ENCODE assay signal across 26 cellular contexts in genomic region chr9:64061013-64061627, GRCh38.
"Had no signal": no experiment of that assay in that cellular context is flagged by ENCODE, and none has a peak within 500 bp of the region (broad histone marks: within the 10 kb centered on the region; RNA-seq: fewer than 3 reads in every experiment).

No MANE protein-coding gene starts in this region.

- H3K9me3 ChIP-seq: Peyer's patch, SJSA1 had no signal

- H3K36me3 ChIP-seq: Peyer's patch, SJSA1 had no signal

- H3K27ac ChIP-seq: Peyer's patch, SJSA1 had no signal

- H3K4me3 ChIP-seq: Peyer's patch, SJSA1 had no signal

- H3K27me3 ChIP-seq: Peyer's patch, SJSA1 had no signal

- DNase-seq: Kasumi-1, KG1, MM.1S, MV-4-11, NCI-H1092, NCI-H1105, NCI-H1436 treated with DMSO at 0.1 percent for 48 hours, NCI-H1694 treated with DMSO at 0.1 percent for 48 hours, NCI-H187 treated with DMSO at 0.1 percent for 48 hours, NCI-H2029, NCI-H2081, NCI-H2107, NCI-H2171, NCI-H226, NCI-H446 treated with DMSO at 0.1 percent for 48 hours, NCI-H510A, NCI-H524, NCI-H526, NCI-H774, Peyer's patch, Right ventricle myocardium superior, RPMI8226, SHP77 treated with DMSO at 0.1 percent for 48 hours, SW 1271, T-helper 1 cell had no signal

- H3K4me1 ChIP-seq: Peyer's patch, SJSA1 had no signal
